In genomic region chr5:87605663-87606062, GRCh38 we compare ENCODE assay signal across 3 cellular contexts.
TF ChIP-seq lines count a peak whose summit lies in the region.

No MANE protein-coding gene starts in this region.

TF ChIP-seq in A549, 52 proteins besides CTCF, POLR2A, EP300 and RAD21 (continued from another document):
- no peak for TF ChIP-seq HES2 (IDR thresholded peaks at IDR 0.05)

TF ChIP-seq in GM23338, 12 proteins besides CTCF, POLR2A, EP300 and RAD21 (continued from another document):
- TF ChIP-seq, protein P1, sequence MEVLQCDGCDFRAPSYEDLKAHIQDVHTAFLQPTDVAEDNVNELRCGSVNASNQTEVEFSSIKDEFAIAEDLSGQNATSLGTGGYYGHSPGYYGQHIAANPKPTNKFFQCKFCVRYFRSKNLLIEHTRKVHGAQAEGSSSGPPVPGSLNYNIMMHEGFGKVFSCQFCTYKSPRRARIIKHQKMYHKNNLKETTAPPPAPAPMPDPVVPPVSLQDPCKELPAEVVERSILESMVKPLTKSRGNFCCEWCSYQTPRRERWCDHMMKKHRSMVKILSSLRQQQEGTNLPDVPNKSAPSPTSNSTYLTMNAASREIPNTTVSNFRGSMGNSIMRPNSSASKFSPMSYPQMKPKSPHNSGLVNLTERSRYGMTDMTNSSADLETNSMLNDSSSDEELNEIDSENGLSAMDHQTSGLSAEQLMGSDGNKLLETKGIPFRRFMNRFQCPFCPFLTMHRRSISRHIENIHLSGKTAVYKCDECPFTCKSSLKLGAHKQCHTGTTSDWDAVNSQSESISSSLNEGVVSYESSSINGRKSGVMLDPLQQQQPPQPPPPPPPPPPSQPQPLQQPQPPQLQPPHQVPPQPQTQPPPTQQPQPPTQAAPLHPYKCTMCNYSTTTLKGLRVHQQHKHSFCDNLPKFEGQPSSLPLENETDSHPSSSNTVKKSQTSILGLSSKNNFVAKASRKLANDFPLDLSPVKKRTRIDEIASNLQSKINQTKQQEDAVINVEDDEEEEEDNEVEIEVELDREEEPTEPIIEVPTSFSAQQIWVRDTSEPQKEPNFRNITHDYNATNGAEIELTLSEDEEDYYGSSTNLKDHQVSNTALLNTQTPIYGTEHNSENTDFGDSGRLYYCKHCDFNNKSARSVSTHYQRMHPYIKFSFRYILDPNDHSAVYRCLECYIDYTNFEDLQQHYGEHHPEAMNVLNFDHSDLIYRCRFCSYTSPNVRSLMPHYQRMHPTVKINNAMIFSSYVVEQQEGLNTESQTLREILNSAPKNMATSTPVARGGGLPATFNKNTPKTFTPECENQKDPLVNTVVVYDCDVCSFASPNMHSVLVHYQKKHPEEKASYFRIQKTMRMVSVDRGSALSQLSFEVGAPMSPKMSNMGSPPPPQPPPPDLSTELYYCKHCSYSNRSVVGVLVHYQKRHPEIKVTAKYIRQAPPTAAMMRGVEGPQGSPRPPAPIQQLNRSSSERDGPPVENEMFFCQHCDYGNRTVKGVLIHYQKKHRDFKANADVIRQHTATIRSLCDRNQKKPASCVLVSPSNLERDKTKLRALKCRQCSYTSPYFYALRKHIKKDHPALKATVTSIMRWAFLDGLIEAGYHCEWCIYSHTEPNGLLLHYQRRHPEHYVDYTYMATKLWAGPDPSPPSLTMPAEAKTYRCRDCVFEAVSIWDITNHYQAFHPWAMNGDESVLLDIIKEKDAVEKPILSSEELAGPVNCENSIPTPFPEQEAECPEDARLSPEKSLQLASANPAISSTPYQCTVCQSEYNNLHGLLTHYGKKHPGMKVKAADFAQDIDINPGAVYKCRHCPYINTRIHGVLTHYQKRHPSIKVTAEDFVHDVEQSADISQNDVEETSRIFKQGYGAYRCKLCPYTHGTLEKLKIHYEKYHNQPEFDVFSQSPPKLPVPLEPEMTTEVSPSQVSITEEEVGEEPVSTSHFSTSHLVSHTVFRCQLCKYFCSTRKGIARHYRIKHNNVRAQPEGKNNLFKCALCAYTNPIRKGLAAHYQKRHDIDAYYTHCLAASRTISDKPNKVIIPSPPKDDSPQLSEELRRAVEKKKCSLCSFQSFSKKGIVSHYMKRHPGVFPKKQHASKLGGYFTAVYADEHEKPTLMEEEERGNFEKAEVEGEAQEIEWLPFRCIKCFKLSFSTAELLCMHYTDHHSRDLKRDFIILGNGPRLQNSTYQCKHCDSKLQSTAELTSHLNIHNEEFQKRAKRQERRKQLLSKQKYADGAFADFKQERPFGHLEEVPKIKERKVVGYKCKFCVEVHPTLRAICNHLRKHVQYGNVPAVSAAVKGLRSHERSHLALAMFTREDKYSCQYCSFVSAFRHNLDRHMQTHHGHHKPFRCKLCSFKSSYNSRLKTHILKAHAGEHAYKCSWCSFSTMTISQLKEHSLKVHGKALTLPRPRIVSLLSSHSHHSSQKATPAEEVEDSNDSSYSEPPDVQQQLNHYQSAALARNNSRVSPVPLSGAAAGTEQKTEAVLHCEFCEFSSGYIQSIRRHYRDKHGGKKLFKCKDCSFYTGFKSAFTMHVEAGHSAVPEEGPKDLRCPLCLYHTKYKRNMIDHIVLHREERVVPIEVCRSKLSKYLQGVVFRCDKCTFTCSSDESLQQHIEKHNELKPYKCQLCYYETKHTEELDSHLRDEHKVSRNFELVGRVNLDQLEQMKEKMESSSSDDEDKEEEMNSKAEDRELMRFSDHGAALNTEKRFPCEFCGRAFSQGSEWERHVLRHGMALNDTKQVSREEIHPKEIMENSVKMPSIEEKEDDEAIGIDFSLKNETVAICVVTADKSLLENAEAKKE (CRISPR knock-in tag; IDR thresholded peaks at IDR 0.05), result no peak
- TF ChIP-seq CREB1 (CRISPR knock-in tag; IDR thresholded peaks at IDR 0.05; ENCODE audit: low read depth) (no peak), POLR2AphosphoS5 (IDR thresholded peaks at IDR 0.05; ENCODE audit: low read depth) (no peak), ZNF114 (CRISPR knock-in tag; IDR thresholded peaks at IDR 0.05) (no peak), STAT1 (IDR thresholded peaks at IDR 0.05; ENCODE audit: unreplicated experiment) (no peak), EZH2phosphoT487 (IDR thresholded peaks at IDR 0.05; ENCODE audit: unreplicated experiment) (no peak), ZNF331 (CRISPR knock-in tag; IDR thresholded peaks at IDR 0.05; ENCODE audit: low read depth) (no peak), JUNB (IDR thresholded peaks at IDR 0.05; ENCODE audit: unreplicated experiment) (no peak), EZH2 (IDR thresholded peaks at IDR 0.05; ENCODE audit: low read depth, unreplicated experiment) (no peak)
- TF ChIP-seq, protein P2, sequence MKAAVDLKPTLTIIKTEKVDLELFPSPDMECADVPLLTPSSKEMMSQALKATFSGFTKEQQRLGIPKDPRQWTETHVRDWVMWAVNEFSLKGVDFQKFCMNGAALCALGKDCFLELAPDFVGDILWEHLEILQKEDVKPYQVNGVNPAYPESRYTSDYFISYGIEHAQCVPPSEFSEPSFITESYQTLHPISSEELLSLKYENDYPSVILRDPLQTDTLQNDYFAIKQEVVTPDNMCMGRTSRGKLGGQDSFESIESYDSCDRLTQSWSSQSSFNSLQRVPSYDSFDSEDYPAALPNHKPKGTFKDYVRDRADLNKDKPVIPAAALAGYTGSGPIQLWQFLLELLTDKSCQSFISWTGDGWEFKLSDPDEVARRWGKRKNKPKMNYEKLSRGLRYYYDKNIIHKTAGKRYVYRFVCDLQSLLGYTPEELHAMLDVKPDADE (IDR thresholded peaks at IDR 0.05), result no peak
- TF ChIP-seq, protein P3, sequence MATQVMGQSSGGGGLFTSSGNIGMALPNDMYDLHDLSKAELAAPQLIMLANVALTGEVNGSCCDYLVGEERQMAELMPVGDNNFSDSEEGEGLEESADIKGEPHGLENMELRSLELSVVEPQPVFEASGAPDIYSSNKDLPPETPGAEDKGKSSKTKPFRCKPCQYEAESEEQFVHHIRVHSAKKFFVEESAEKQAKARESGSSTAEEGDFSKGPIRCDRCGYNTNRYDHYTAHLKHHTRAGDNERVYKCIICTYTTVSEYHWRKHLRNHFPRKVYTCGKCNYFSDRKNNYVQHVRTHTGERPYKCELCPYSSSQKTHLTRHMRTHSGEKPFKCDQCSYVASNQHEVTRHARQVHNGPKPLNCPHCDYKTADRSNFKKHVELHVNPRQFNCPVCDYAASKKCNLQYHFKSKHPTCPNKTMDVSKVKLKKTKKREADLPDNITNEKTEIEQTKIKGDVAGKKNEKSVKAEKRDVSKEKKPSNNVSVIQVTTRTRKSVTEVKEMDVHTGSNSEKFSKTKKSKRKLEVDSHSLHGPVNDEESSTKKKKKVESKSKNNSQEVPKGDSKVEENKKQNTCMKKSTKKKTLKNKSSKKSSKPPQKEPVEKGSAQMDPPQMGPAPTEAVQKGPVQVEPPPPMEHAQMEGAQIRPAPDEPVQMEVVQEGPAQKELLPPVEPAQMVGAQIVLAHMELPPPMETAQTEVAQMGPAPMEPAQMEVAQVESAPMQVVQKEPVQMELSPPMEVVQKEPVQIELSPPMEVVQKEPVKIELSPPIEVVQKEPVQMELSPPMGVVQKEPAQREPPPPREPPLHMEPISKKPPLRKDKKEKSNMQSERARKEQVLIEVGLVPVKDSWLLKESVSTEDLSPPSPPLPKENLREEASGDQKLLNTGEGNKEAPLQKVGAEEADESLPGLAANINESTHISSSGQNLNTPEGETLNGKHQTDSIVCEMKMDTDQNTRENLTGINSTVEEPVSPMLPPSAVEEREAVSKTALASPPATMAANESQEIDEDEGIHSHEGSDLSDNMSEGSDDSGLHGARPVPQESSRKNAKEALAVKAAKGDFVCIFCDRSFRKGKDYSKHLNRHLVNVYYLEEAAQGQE (IDR thresholded peaks at IDR 0.05; ENCODE audit: unreplicated experiment), result no peak

TF ChIP-seq in IMR-90, 13 proteins besides CTCF, POLR2A, EP300 and RAD21 (continued from another document):
- no peak for TF ChIP-seq CHD1 (IDR thresholded peaks at IDR 0.05; ENCODE audit: low read depth, low read length)
- TF ChIP-seq MXI1 (IDR thresholded peaks at IDR 0.05; ENCODE audit: borderline replicate concordance, low read depth, low read length), result no peak
- TF ChIP-seq, protein P4, sequence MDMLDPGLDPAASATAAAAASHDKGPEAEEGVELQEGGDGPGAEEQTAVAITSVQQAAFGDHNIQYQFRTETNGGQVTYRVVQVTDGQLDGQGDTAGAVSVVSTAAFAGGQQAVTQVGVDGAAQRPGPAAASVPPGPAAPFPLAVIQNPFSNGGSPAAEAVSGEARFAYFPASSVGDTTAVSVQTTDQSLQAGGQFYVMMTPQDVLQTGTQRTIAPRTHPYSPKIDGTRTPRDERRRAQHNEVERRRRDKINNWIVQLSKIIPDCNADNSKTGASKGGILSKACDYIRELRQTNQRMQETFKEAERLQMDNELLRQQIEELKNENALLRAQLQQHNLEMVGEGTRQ (IDR thresholded peaks at IDR 0.05; ENCODE audit: low read depth, low read length), result no peak
